ENCODE assay signal across 1 cellular context in the genomic region with DNA sequence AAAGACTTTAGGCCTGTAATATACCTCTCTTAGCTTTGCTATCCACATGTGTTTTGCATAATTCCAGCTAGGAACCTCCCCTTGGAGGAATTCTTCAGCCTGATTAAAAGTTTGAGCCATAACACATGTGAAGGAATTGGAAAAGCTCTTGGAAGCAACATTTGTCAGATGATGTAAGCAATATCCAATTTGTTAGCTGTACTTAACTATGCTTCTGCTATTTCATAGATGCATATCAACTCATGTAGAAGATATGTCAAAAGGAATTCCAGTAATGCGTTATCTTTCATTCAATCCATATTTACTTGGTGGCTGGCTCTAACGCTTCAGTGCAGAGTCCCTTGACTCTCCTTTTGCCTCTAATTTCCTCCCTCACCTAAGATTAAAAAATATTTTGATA.
TF ChIP-seq lines count a peak whose summit lies in the region.

No MANE protein-coding gene starts in this region.

TF ChIP-seq in IMR-90, 13 proteins besides CTCF, POLR2A, EP300 and RAD21:
- TF ChIP-seq FOS (IDR thresholded peaks at IDR 0.05; ENCODE audit: low read depth, low read length) (no peak), CEBPB (IDR thresholded peaks at IDR 0.05; ENCODE audit: low read depth, low read length) (peak; percentile 28; the same call in 1 of the 2 replicates), MXI1 (IDR thresholded peaks at IDR 0.05; ENCODE audit: borderline replicate concordance, low read depth, low read length) (no peak), MAFK (IDR thresholded peaks at IDR 0.05; ENCODE audit: low read depth, low read length) (no peak)
